In the genomic region with DNA sequence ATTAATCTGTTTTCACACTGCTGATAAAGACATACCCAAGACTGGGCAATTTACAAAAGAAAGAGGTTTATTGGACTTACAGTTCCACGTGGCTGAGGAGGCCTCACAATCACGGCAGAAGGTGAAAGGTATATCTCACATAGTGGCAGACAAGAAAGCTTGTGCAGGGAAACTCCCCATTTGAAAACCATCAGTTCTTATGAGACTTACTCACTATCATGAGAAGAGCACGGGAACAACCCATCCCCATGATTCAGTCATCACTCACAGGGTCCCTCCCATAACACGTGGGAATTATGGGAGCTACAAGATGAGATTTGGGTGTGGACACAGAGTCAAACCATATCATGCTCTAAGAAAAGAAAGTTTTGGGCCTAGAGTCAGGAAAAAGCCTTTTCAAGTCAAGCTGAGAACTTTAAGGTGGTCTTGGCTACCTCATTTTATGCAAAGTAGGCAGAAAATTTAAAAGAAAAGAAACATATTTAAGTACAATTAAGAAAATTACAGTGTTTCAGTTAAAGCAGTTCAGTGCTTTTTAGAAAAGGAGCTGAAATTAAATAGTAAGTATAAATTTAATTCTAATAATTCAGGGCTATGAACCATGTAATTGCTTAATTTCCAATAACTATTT, we compare ENCODE assay signal across 9 cellular contexts. TPM values are rescaled to one million over a fixed set of nuclear protein-coding genes. Genes with fewer than 3 reads are reported as not detected.
A peak's percentile ranks its signal among the peaks of the same experiment; 100 is the strongest.
DNase-seq lines count a peak whose midpoint lies in the region; ATAC-seq and TF ChIP-seq lines count a peak whose summit lies in the region.
"Had no signal": no experiment of that assay in that cellular context is flagged by ENCODE, and none has a peak within 500 bp of the region (broad histone marks: within the 10 kb centered on the region; RNA-seq: fewer than 3 reads in every experiment).

No MANE protein-coding gene starts in this region.

- no peaks in the 10 kb centered on the region for H3K36me3 ChIP-seq in heart left ventricle

- TF ChIP-seq CTCF in GM12864 (IDR thresholded peaks at IDR 0.05; ENCODE audit: low read depth, low read length, missing control alignments) (no peak), foreskin fibroblast (IDR thresholded peaks at IDR 0.05; ENCODE audit: low read depth, low read length) (no peak), heart left ventricle (IDR thresholded peaks at IDR 0.05) (no peak)

- peak; percentile 93 for DNase-seq in A172 (ENCODE audit: low spot score)
- DNase-seq in GM12864 (ENCODE audit: low read depth): peak; percentile 41
- peak; percentile 54 for DNase-seq in SW480 (ENCODE audit: low spot score)
- peak; percentile 90 to 95 for DNase-seq in foreskin fibroblast
- DNase-seq in DMS79 treated with DMSO at 0.1 percent for 48 hours (lab: John Stamatoyannopoulos, UW): no peak
- no peak for DNase-seq in heart left ventricle
- DNase-seq in DMS153 treated with DMSO at 0.1 percent for 48 hours (lab: John Stamatoyannopoulos, UW; ENCODE audit: unreplicated experiment): no peak
- no peak for DNase-seq in OCI-M2 (lab: John Stamatoyannopoulos, UW; ENCODE audit: unreplicated experiment)
- DNase-seq: NK-92 treated with Interleukin-12 subunit alpha and Interleukin-12 subunit beta, amount 100 ng/mL, for 24 hours had no signal

- H3K27ac ChIP-seq in heart left ventricle: no peak overlapping the region

- H3K4me3 ChIP-seq in GM12864 (ENCODE audit: low read depth, low read length): peak overlapping the region; percentile 87; the same call in 1 of the 2 replicates
- H3K4me3 ChIP-seq in foreskin fibroblast (ENCODE audit: low read depth in 1 of 2, low read length in 2 of 2): peak overlapping the region; percentile 74 to 85
- H3K4me3 ChIP-seq in heart left ventricle: peak overlapping the region in 1 of 12 donors; percentile 76

- H3K9me3 ChIP-seq in heart left ventricle: no peaks in the 10 kb centered on the region

- intact Hi-C loops in heart left ventricle (cut with DNase I): loop anchor here in 8 of 10 donors (5.0 to 10.0 kb wide), 6 partner anchors 111 to 401 kb away; a partner anchor contains a TSS

- H3K4me1 ChIP-seq in heart left ventricle: peaks cover 0 to 19% (median 9%) of the 10 kb centered on the region in 12 donors

- 76 to 82% (median 80%) methylated on average over 4 of the region's 4 CpGs for WGBS in heart left ventricle, 4 donors

- H3K27me3 ChIP-seq in heart left ventricle: no peaks in the 10 kb centered on the region

- no peak for TF ChIP-seq POLR2A in heart left ventricle (IDR thresholded peaks at IDR 0.05)

- no peak for ATAC-seq in heart left ventricle

RNA-seq across cellular contexts. Expression of a gene that starts 24.9 kb away (rescaled TPM):
- 0.67 and 0.78 TPM in 2 replicates for total RNA-seq in A172 (2014; rRNA removed; shearing (Covaris generic))
- total RNA-seq in heart left ventricle: 100 to 1,000 TPM in 6 of 9 donors, 10 to 100 TPM in 3; 41.0 to 267 (median 116) TPM
- 10 to 100 TPM; 63.5 to 80.2 TPM for polyA plus RNA-seq in heart left ventricle

Comparison
In these comparisons a context has a peak if more than half of its experiments do, and no peak if none do; other contexts are left out.
1. DNase-seq: peak in A172 (single experiment), GM12864 (single experiment), SW480 (single experiment) and foreskin fibroblast (2 of 2); none in DMS79 treated with DMSO at 0.1 percent for 48 hours (single experiment), heart left ventricle (0 of 5), DMS153 treated with DMSO at 0.1 percent for 48 hours (single experiment) and OCI-M2 (single experiment).
2. RNA of a gene that starts 24.9 kb away (total RNA-seq): 41.0 to 267 TPM in heart left ventricle; 0.67 to 0.78 TPM in A172; every median in the first group is over 10 times any median in the second.